1 cellular context compared by ENCODE assay signal in genomic region chr14:54133896-54134295, GRCh38.
TF ChIP-seq lines count a peak whose summit lies in the region.

No MANE protein-coding gene starts in this region.

TF ChIP-seq in HepG2, 621 proteins besides CTCF, POLR2A, EP300 and RAD21 (continued from another document and continues in another):
- no peak for TF ChIP-seq ZBTB14 (CRISPR knock-in tag; IDR thresholded peaks at IDR 0.05)
- TF ChIP-seq CSRNP2 (CRISPR knock-in tag; conservative IDR thresholded peaks at IDR 0.05; ENCODE audit: low read depth), result no peak
- no peak for TF ChIP-seq ZNF563 (CRISPR knock-in tag; IDR thresholded peaks at IDR 0.05)
- peak; percentile 90 for TF ChIP-seq SAP130 (CRISPR knock-in tag; IDR thresholded peaks at IDR 0.05; ENCODE audit: low read depth)
- peak; percentile 99 for TF ChIP-seq TFE3 (CRISPR knock-in tag; IDR thresholded peaks at IDR 0.05)
- no peak for TF ChIP-seq ZNF234 (CRISPR knock-in tag; conservative IDR thresholded peaks at IDR 0.05)
- no peak for TF ChIP-seq MAF1 (CRISPR knock-in tag; IDR thresholded peaks at IDR 0.05; ENCODE audit: borderline replicate concordance)
- peak; percentile 98 for TF ChIP-seq ZMYM4 (CRISPR knock-in tag; IDR thresholded peaks at IDR 0.05)
- 0 out of 2 replicates have a peak, but pooled peaks have one; percentile 31 for TF ChIP-seq MYC (CRISPR knock-in tag; IDR thresholded peaks at IDR 0.05; ENCODE audit: borderline replicate concordance)
- TF ChIP-seq CC2D1A (CRISPR knock-in tag; IDR thresholded peaks at IDR 0.05), result no peak
- peak; percentile 96 for TF ChIP-seq ZKSCAN8 (CRISPR knock-in tag; IDR thresholded peaks at IDR 0.05; ENCODE audit: borderline replicate concordance)
- no peak for TF ChIP-seq PCBP1 (IDR thresholded peaks at IDR 0.05; ENCODE audit: borderline replicate concordance, low read depth, low read length)
- 0 out of 2 replicates have a peak, but pooled peaks have one; percentile 22 for TF ChIP-seq PRDM10 (CRISPR knock-in tag; IDR thresholded peaks at IDR 0.05; ENCODE audit: low read depth)
- no peak for TF ChIP-seq ZIK1 (CRISPR knock-in tag; IDR thresholded peaks at IDR 0.05; ENCODE audit: borderline replicate concordance, low read depth)
- peak; percentile 77; the same call in 1 of the 2 replicates for TF ChIP-seq YEATS2 (CRISPR knock-in tag; IDR thresholded peaks at IDR 0.05; ENCODE audit: borderline replicate concordance)
- no peak for TF ChIP-seq MTF1 (CRISPR knock-in tag; IDR thresholded peaks at IDR 0.05)
- TF ChIP-seq MAZ (IDR thresholded peaks at IDR 0.05; ENCODE audit: borderline replicate concordance, low read depth, low read length), result no peak
- TF ChIP-seq MAZ (CRISPR knock-in tag; IDR thresholded peaks at IDR 0.05; ENCODE audit: low read depth), result no peak
- TF ChIP-seq RNF219 (CRISPR knock-in tag; IDR thresholded peaks at IDR 0.05), result no peak
- peak; percentile 69 for TF ChIP-seq ZNF574 (CRISPR knock-in tag; IDR thresholded peaks at IDR 0.05)
- TF ChIP-seq ZNF720 (CRISPR knock-in tag; IDR thresholded peaks at IDR 0.05), result no peak
- TF ChIP-seq ZBTB25 (CRISPR knock-in tag; IDR thresholded peaks at IDR 0.05), result peak; percentile 87
- TF ChIP-seq JARID2 (CRISPR knock-in tag; IDR thresholded peaks at IDR 0.05; ENCODE audit: insufficient replicate concordance), result no peak
- TF ChIP-seq NR2C2 (CRISPR knock-in tag; IDR thresholded peaks at IDR 0.05; ENCODE audit: borderline replicate concordance), result peak; percentile 75; the same call in 1 of the 2 replicates
- no peak for TF ChIP-seq FOXM1 (CRISPR knock-in tag; IDR thresholded peaks at IDR 0.05)
- no peak for TF ChIP-seq NAIF1 (CRISPR knock-in tag; IDR thresholded peaks at IDR 0.05; ENCODE audit: borderline replicate concordance)
- TF ChIP-seq ZBTB7B (CRISPR knock-in tag; IDR thresholded peaks at IDR 0.05), result peak; percentile 58; the same call in 1 of the 2 replicates
- TF ChIP-seq MED1 (CRISPR knock-in tag; IDR thresholded peaks at IDR 0.05), result peak; percentile 97
- TF ChIP-seq ZSCAN25 (CRISPR knock-in tag; IDR thresholded peaks at IDR 0.05), result 0 out of 2 replicates have a peak, but pooled peaks have one; percentile 53
- TF ChIP-seq THYN1 (CRISPR knock-in tag; IDR thresholded peaks at IDR 0.05; ENCODE audit: borderline replicate concordance, low read depth), result no peak
- TF ChIP-seq ISX (CRISPR knock-in tag; conservative IDR thresholded peaks at IDR 0.05), result no peak
- no peak for TF ChIP-seq HES4 (CRISPR knock-in tag; IDR thresholded peaks at IDR 0.05; ENCODE audit: borderline replicate concordance)
- no peak for TF ChIP-seq RFX1 (IDR thresholded peaks at IDR 0.05)
- TF ChIP-seq KDM6A (CRISPR knock-in tag; IDR thresholded peaks at IDR 0.05; ENCODE audit: low read depth), result peak; percentile 80
- no peak for TF ChIP-seq CERS6 (CRISPR knock-in tag; IDR thresholded peaks at IDR 0.05)
- TF ChIP-seq PHF20 (CRISPR knock-in tag; IDR thresholded peaks at IDR 0.05), result no peak
- TF ChIP-seq IKZF4 (CRISPR knock-in tag; IDR thresholded peaks at IDR 0.05; ENCODE audit: borderline replicate concordance, low read depth, not compliant biosample characterization), result no peak
- TF ChIP-seq SAFB2 (CRISPR knock-in tag; IDR thresholded peaks at IDR 0.05; ENCODE audit: borderline replicate concordance, low read depth), result no peak
- TF ChIP-seq ZGPAT (CRISPR knock-in tag; IDR thresholded peaks at IDR 0.05), result peak; percentile 89
- peak; percentile 93 for TF ChIP-seq NFIC (IDR thresholded peaks at IDR 0.05; ENCODE audit: low read length)
- TF ChIP-seq ZSCAN29 (CRISPR knock-in tag; conservative IDR thresholded peaks at IDR 0.05), result peak; percentile 72; the same call in 1 of the 2 replicates
- TF ChIP-seq ZNF33A (CRISPR knock-in tag; IDR thresholded peaks at IDR 0.05; ENCODE audit: borderline replicate concordance), result no peak
